In genomic region chr10:24434961-24435360, GRCh38 we compare ENCODE assay signal across 19 cellular contexts.
"Had no signal": no experiment of that assay in that cellular context is flagged by ENCODE, and none has a peak within 500 bp of the region (broad histone marks: within the 10 kb centered on the region; RNA-seq: fewer than 3 reads in every experiment).

No MANE protein-coding gene starts in this region.

- DNase-seq: activated CD4-positive, alpha-beta memory T cell treated with anti-CD3 and anti-CD28 coated beads, Interleukin-2, amount 10 ng/mL, durations not matched to agents 7 days and 5 days; activated CD4-positive, alpha-beta T cell treated with anti-CD3 and anti-CD28 coated beads, Interleukin-2, amount 10 ng/mL, durations not matched to agents 24 days and 14 days; aorta; naive thymus-derived CD8-positive, alpha-beta T cell; small intestine; stimulated activated CD4-positive, alpha-beta T cell treated with anti-CD3 and anti-CD28 coated beads, Interleukin-15, amount 100 ng/mL, for 24 hours; testis; uterus had no signal

- H3K9me3 ChIP-seq: testis, uterus had no signal

- H3K27me3 Mint-ChIP-seq: stimulated activated memory B cell treated with anti-CD40 and anti-IgM and Interleukin-4, amounts not matched to agents 10 μg/mL and 1 μg/mL and 100 μg/mL, for 72 hours had no signal

- H2AFZ ChIP-seq: neural progenitor cell had no signal

- H3K9me3 Mint-ChIP-seq: activated CD4-positive, alpha-beta memory T cell treated with anti-CD3 and anti-CD28 coated beads, Interleukin-2, amount 10 ng/mL, durations not matched to agents 7 days and 5 days; mesothelial cell of epicardium; neural progenitor cell; stimulated activated memory B cell treated with anti-CD40 and anti-IgM and Interleukin-4, amounts not matched to agents 10 μg/mL and 1 μg/mL and 100 μg/mL, for 72 hours had no signal

- H3K4me1 Mint-ChIP-seq: activated CD4-positive, alpha-beta memory T cell treated with anti-CD3 and anti-CD28 coated beads, Interleukin-2, amount 10 ng/mL, durations not matched to agents 7 days and 5 days; activated CD4-positive, alpha-beta T cell treated with anti-CD3 and anti-CD28 coated beads, Interleukin-2, amount 10 ng/mL, durations not matched to agents 24 days and 14 days; naive thymus-derived CD8-positive, alpha-beta T cell; stimulated activated memory B cell treated with anti-CD40 and anti-IgM and Interleukin-4, amounts not matched to agents 10 μg/mL and 1 μg/mL and 100 μg/mL, for 72 hours had no signal

- H3K36me3 ChIP-seq: neural progenitor cell, uterus had no signal

- H3K4me3 Mint-ChIP-seq: activated CD4-positive, alpha-beta memory T cell treated with anti-CD3 and anti-CD28 coated beads, Interleukin-2, amount 10 ng/mL, durations not matched to agents 7 days and 5 days; activated CD4-positive, alpha-beta T cell treated with anti-CD3 and anti-CD28 coated beads, Interleukin-2, amount 10 ng/mL, durations not matched to agents 24 days and 14 days; activated T-helper 1 cell treated with anti-CD3 and anti-CD28 coated beads, Interleukin-12 subunit alpha, Interleukin-12 subunit beta, Interleukin-2, Interleukin-4 antibody, amounts not matched to agents 30 ng/mL and 10 ng/mL and 1 ng/mL, durations not matched to agents 14 hours and 24 hours and 36 hours; mesothelial cell of epicardium; naive thymus-derived CD8-positive, alpha-beta T cell; neural progenitor cell; stimulated activated memory B cell treated with anti-CD40 and anti-IgM and Interleukin-4, amounts not matched to agents 10 μg/mL and 1 μg/mL and 100 μg/mL, for 72 hours had no signal

- H3K4me3 ChIP-seq: coronary artery, lung, neural progenitor cell, testis, uterus had no signal

- FAIRE-seq: small intestine had no signal

- ATAC-seq: activated CD4-positive, CD25-positive, alpha-beta regulatory T cell treated with anti-CD3 and anti-CD28 coated beads, Interleukin-2, amount 50 U/mL, for 24 hours; left lobe of liver; naive thymus-derived CD8-positive, alpha-beta T cell; sciatic nerve; stimulated activated memory B cell treated with anti-CD40 and anti-IgM and Interleukin-4, amounts not matched to agents 10 μg/mL and 1 μg/mL and 100 μg/mL, for 72 hours had no signal

- H3K27me3 ChIP-seq: neural progenitor cell, testis, uterus had no signal

- H3K27ac Mint-ChIP-seq: activated CD4-positive, alpha-beta memory T cell treated with anti-CD3 and anti-CD28 coated beads, Interleukin-2, amount 10 ng/mL, durations not matched to agents 7 days and 5 days; activated CD4-positive, alpha-beta T cell treated with anti-CD3 and anti-CD28 coated beads, Interleukin-2, amount 10 ng/mL, durations not matched to agents 24 days and 14 days; activated naive CD4-positive, alpha-beta T cell treated with anti-CD3 and anti-CD28 coated beads, Interleukin-2, amount 50 U/mL, for 72 hours; activated T-helper 1 cell treated with anti-CD3 and anti-CD28 coated beads, Interleukin-12 subunit alpha, Interleukin-12 subunit beta, Interleukin-2, Interleukin-4 antibody, amounts not matched to agents 30 ng/mL and 10 ng/mL and 1 ng/mL, durations not matched to agents 14 hours and 24 hours and 36 hours; neural progenitor cell; stimulated activated memory B cell treated with anti-CD40 and anti-IgM and Interleukin-4, amounts not matched to agents 10 μg/mL and 1 μg/mL and 100 μg/mL, for 72 hours had no signal

- H3K27ac ChIP-seq: coronary artery, neural progenitor cell, testis, uterus, VCaP had no signal

- H3K4me2 ChIP-seq: neural progenitor cell had no signal

- H3K4me1 ChIP-seq: uterus had no signal

- H3K9ac ChIP-seq: neural progenitor cell had no signal

- H3K36me3 Mint-ChIP-seq: naive thymus-derived CD8-positive, alpha-beta T cell; stimulated activated memory B cell treated with anti-CD40 and anti-IgM and Interleukin-4, amounts not matched to agents 10 μg/mL and 1 μg/mL and 100 μg/mL, for 72 hours had no signal
